ENCODE assay signal across 1 cellular context in genomic region chr11:27465629-27466028, GRCh38.
TF ChIP-seq lines count a peak whose summit lies in the region.

No MANE protein-coding gene starts in this region.

TF ChIP-seq in endothelial cell of umbilical vein, 7 proteins besides CTCF, POLR2A, EP300 and RAD21:
- no peak for TF ChIP-seq EZH2 (IDR thresholded peaks at IDR 0.05; ENCODE audit: borderline replicate concordance, low read depth, low read length, severe bottlenecking)
- TF ChIP-seq GATA2 (IDR thresholded peaks at IDR 0.05; ENCODE audit: insufficient read depth, insufficient read length, low read depth, low read length): no peak
- TF ChIP-seq POLR2AphosphoS5 (IDR thresholded peaks at IDR 0.05; ENCODE audit: insufficient read depth, low read depth, low read length): no peak
- TF ChIP-seq JUN (IDR thresholded peaks at IDR 0.05; ENCODE audit: borderline replicate concordance, insufficient read depth, insufficient read length, low read depth): no peak
- no peak for TF ChIP-seq MYC (IDR thresholded peaks at IDR 0.05; ENCODE audit: low read depth, low read length)
- TF ChIP-seq MAX (IDR thresholded peaks at IDR 0.05; ENCODE audit: insufficient read depth, insufficient read length): no peak
- no peak for TF ChIP-seq FOS (IDR thresholded peaks at IDR 0.05; ENCODE audit: borderline replicate concordance, insufficient read depth, low read length)
